ENCODE assay signal across 12 cellular contexts in the genomic region with DNA sequence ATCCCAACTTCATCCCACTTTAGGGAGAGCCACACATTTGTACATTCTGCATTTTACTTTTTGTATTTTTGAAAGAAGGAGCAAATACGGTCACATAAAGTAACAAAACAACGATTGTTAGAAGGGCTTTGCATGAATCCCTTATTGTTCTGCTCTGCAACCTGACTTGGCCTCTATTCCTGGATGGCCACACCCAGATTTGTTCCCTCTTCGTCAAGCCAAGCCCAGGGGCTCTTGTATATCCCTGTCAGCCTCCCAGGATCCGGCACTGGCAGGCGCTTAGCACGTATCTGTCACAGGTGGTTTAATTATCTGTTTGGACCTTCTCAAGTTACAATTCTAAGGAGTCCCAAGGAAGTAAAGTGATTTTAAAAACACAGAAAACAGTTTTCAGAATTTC. TPM values are rescaled to one million over a fixed set of nuclear protein-coding genes. Genes with fewer than 3 reads are reported as not detected.
DNase-seq lines count a peak whose midpoint lies in the region; ATAC-seq, FAIRE-seq and TF ChIP-seq lines count a peak whose summit lies in the region.
"Had no signal": no experiment of that assay in that cellular context is flagged by ENCODE, and none has a peak within 500 bp of the region (broad histone marks: within the 10 kb centered on the region; RNA-seq: fewer than 3 reads in every experiment).

No MANE protein-coding gene starts in this region.

- H3K4me3 ChIP-seq in WERI-Rb-1 (ENCODE audit: low read depth, low read length) (no peak overlapping the region), kidney (ENCODE audit: low read length in 2 of 2) (no peak overlapping the region), skin epidermis (no peak overlapping the region)

- peaks cover 18% of the 10 kb centered on the region for H3K9me3 ChIP-seq in WERI-Rb-1 (ENCODE audit: severe bottlenecking)
- H3K9me3 ChIP-seq in kidney (ENCODE audit: control insufficient read depth in 1 of 2, low read length in 2 of 2): peaks cover 3 to 6% of the 10 kb centered on the region in 2 donors

- H3K9ac ChIP-seq in kidney (ENCODE audit: low read length in 2 of 2): no peak overlapping the region

- ATAC-seq in GM19463 (IDR thresholded peaks at IDR 0.05; ENCODE audit: unreplicated experiment) (no peak), HG03432 (IDR thresholded peaks at IDR 0.05; ENCODE audit: unreplicated experiment) (no peak)

- no peaks in the 10 kb centered on the region for H3K36me3 ChIP-seq in WERI-Rb-1
- H3K36me3 ChIP-seq in kidney (ENCODE audit: control insufficient read depth in 1 of 2, insufficient read depth in 2 of 2, low read length in 2 of 2): no peaks in the 10 kb centered on the region

- H3K4me1 ChIP-seq in kidney (ENCODE audit: control insufficient read depth in 1 of 2, insufficient read depth in 1 of 2, low read depth in 1 of 2, low read length in 2 of 2): peaks cover 0 to 3% of the 10 kb centered on the region in 2 donors

- DNase-seq in NCI-H1048 (lab: John Stamatoyannopoulos, UW) (peak; percentile 82), WERI-Rb-1 (peak; percentile 21), kidney (peak; percentile 84), urothelium cell line (ENCODE audit: low spot score) (no peak)
- DNase-seq: DMS53, GOT3, NCI-H1930, T-helper 1 cell had no signal

- H3K27ac ChIP-seq in WERI-Rb-1 (no peak overlapping the region), kidney (ENCODE audit: low read depth in 2 of 2, low read length in 2 of 2) (no peak overlapping the region), skin epidermis (peak overlapping the region in 15 of 21 experiments; percentile 26 to 78 (median 55))

- intact Hi-C loops in kidney (cut with DNase I): no loop called here

- no peak for TF ChIP-seq CTCF in WERI-Rb-1 (IDR thresholded peaks at IDR 0.05; ENCODE audit: low read depth, low read length)
- no peak for TF ChIP-seq CTCF in kidney (IDR thresholded peaks at IDR 0.05; ENCODE audit: borderline replicate concordance, extremely low read depth, insufficient read depth)

- FAIRE-seq in kidney (lab: Jason Lieb, UNC): no peak
- FAIRE-seq in urothelium cell line (lab: Jason Lieb, UNC): no peak

- H3K27me3 ChIP-seq in WERI-Rb-1 (ENCODE audit: insufficient read depth, low read depth, severe bottlenecking): no peaks in the 10 kb centered on the region

RNA-seq across cellular contexts. Expression of a gene that starts 28.0 kb away (rescaled TPM):
- total RNA-seq in kidney: not detected
- 28.6 TPM for polyA plus RNA-seq in kidney (ENCODE audit: insufficient read depth, low read depth, low replicate concordance)
- total RNA-seq: activated T-helper 1 cell treated with anti-CD3 and anti-CD28 coated beads, Interleukin-12 subunit alpha, Interleukin-12 subunit beta, Interleukin-2, Interleukin-4 antibody, amounts not matched to agents 30 ng/mL and 10 ng/mL and 1 ng/mL, durations not matched to agents 14 hours and 24 hours and 36 hours had no signal

Comparison
In these comparisons a context has a peak if more than half of its experiments do, and no peak if none do; other contexts are left out.
1. H3K27ac ChIP-seq: peak in skin epidermis (15 of 21); none in WERI-Rb-1 (single experiment) and kidney (0 of 2).